Comparison of ENCODE assay signal across 1 cellular context in the genomic region with DNA sequence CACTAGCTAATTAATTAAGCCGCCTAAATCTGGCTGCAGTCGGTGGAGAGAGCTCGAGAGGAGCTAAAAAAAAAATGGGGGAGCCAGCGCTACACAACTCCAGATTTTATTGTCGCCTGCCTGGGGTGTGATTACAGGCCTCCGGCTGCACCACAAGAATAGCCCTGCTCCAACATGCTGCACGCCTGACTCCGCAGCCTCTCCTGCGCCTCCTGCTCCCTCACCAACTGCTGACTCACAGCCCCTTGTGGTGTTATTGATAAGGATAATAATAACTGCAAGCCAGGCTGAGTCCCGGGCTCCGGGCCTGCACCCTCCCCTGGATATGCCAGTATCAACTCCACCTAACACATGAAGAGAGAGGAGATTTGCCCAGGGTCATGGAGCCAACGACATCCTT.
TF ChIP-seq lines count a peak whose summit lies in the region.

No MANE protein-coding gene starts in this region.

TF ChIP-seq in GM23338, 12 proteins besides CTCF, POLR2A, EP300 and RAD21 (continued from another document):
- TF ChIP-seq, protein P1, sequence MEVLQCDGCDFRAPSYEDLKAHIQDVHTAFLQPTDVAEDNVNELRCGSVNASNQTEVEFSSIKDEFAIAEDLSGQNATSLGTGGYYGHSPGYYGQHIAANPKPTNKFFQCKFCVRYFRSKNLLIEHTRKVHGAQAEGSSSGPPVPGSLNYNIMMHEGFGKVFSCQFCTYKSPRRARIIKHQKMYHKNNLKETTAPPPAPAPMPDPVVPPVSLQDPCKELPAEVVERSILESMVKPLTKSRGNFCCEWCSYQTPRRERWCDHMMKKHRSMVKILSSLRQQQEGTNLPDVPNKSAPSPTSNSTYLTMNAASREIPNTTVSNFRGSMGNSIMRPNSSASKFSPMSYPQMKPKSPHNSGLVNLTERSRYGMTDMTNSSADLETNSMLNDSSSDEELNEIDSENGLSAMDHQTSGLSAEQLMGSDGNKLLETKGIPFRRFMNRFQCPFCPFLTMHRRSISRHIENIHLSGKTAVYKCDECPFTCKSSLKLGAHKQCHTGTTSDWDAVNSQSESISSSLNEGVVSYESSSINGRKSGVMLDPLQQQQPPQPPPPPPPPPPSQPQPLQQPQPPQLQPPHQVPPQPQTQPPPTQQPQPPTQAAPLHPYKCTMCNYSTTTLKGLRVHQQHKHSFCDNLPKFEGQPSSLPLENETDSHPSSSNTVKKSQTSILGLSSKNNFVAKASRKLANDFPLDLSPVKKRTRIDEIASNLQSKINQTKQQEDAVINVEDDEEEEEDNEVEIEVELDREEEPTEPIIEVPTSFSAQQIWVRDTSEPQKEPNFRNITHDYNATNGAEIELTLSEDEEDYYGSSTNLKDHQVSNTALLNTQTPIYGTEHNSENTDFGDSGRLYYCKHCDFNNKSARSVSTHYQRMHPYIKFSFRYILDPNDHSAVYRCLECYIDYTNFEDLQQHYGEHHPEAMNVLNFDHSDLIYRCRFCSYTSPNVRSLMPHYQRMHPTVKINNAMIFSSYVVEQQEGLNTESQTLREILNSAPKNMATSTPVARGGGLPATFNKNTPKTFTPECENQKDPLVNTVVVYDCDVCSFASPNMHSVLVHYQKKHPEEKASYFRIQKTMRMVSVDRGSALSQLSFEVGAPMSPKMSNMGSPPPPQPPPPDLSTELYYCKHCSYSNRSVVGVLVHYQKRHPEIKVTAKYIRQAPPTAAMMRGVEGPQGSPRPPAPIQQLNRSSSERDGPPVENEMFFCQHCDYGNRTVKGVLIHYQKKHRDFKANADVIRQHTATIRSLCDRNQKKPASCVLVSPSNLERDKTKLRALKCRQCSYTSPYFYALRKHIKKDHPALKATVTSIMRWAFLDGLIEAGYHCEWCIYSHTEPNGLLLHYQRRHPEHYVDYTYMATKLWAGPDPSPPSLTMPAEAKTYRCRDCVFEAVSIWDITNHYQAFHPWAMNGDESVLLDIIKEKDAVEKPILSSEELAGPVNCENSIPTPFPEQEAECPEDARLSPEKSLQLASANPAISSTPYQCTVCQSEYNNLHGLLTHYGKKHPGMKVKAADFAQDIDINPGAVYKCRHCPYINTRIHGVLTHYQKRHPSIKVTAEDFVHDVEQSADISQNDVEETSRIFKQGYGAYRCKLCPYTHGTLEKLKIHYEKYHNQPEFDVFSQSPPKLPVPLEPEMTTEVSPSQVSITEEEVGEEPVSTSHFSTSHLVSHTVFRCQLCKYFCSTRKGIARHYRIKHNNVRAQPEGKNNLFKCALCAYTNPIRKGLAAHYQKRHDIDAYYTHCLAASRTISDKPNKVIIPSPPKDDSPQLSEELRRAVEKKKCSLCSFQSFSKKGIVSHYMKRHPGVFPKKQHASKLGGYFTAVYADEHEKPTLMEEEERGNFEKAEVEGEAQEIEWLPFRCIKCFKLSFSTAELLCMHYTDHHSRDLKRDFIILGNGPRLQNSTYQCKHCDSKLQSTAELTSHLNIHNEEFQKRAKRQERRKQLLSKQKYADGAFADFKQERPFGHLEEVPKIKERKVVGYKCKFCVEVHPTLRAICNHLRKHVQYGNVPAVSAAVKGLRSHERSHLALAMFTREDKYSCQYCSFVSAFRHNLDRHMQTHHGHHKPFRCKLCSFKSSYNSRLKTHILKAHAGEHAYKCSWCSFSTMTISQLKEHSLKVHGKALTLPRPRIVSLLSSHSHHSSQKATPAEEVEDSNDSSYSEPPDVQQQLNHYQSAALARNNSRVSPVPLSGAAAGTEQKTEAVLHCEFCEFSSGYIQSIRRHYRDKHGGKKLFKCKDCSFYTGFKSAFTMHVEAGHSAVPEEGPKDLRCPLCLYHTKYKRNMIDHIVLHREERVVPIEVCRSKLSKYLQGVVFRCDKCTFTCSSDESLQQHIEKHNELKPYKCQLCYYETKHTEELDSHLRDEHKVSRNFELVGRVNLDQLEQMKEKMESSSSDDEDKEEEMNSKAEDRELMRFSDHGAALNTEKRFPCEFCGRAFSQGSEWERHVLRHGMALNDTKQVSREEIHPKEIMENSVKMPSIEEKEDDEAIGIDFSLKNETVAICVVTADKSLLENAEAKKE (CRISPR knock-in tag; IDR thresholded peaks at IDR 0.05) = no peak
- TF ChIP-seq ZNF114 (CRISPR knock-in tag; IDR thresholded peaks at IDR 0.05) (no peak), CREB1 (CRISPR knock-in tag; IDR thresholded peaks at IDR 0.05; ENCODE audit: low read depth) (no peak), JUNB (IDR thresholded peaks at IDR 0.05; ENCODE audit: unreplicated experiment) (no peak), POLR2AphosphoS5 (IDR thresholded peaks at IDR 0.05; ENCODE audit: low read depth) (no peak), ZNF331 (CRISPR knock-in tag; IDR thresholded peaks at IDR 0.05; ENCODE audit: low read depth) (no peak), STAT1 (IDR thresholded peaks at IDR 0.05; ENCODE audit: unreplicated experiment) (no peak), NANOG (IDR thresholded peaks at IDR 0.05; ENCODE audit: borderline replicate concordance) (no peak)
- TF ChIP-seq, protein P2, sequence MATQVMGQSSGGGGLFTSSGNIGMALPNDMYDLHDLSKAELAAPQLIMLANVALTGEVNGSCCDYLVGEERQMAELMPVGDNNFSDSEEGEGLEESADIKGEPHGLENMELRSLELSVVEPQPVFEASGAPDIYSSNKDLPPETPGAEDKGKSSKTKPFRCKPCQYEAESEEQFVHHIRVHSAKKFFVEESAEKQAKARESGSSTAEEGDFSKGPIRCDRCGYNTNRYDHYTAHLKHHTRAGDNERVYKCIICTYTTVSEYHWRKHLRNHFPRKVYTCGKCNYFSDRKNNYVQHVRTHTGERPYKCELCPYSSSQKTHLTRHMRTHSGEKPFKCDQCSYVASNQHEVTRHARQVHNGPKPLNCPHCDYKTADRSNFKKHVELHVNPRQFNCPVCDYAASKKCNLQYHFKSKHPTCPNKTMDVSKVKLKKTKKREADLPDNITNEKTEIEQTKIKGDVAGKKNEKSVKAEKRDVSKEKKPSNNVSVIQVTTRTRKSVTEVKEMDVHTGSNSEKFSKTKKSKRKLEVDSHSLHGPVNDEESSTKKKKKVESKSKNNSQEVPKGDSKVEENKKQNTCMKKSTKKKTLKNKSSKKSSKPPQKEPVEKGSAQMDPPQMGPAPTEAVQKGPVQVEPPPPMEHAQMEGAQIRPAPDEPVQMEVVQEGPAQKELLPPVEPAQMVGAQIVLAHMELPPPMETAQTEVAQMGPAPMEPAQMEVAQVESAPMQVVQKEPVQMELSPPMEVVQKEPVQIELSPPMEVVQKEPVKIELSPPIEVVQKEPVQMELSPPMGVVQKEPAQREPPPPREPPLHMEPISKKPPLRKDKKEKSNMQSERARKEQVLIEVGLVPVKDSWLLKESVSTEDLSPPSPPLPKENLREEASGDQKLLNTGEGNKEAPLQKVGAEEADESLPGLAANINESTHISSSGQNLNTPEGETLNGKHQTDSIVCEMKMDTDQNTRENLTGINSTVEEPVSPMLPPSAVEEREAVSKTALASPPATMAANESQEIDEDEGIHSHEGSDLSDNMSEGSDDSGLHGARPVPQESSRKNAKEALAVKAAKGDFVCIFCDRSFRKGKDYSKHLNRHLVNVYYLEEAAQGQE (IDR thresholded peaks at IDR 0.05; ENCODE audit: unreplicated experiment) = no peak
- TF ChIP-seq, protein P3, sequence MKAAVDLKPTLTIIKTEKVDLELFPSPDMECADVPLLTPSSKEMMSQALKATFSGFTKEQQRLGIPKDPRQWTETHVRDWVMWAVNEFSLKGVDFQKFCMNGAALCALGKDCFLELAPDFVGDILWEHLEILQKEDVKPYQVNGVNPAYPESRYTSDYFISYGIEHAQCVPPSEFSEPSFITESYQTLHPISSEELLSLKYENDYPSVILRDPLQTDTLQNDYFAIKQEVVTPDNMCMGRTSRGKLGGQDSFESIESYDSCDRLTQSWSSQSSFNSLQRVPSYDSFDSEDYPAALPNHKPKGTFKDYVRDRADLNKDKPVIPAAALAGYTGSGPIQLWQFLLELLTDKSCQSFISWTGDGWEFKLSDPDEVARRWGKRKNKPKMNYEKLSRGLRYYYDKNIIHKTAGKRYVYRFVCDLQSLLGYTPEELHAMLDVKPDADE (IDR thresholded peaks at IDR 0.05) = no peak
TF ChIP-seq in GM23338: peak in this region for 0.
